In the genomic region with DNA sequence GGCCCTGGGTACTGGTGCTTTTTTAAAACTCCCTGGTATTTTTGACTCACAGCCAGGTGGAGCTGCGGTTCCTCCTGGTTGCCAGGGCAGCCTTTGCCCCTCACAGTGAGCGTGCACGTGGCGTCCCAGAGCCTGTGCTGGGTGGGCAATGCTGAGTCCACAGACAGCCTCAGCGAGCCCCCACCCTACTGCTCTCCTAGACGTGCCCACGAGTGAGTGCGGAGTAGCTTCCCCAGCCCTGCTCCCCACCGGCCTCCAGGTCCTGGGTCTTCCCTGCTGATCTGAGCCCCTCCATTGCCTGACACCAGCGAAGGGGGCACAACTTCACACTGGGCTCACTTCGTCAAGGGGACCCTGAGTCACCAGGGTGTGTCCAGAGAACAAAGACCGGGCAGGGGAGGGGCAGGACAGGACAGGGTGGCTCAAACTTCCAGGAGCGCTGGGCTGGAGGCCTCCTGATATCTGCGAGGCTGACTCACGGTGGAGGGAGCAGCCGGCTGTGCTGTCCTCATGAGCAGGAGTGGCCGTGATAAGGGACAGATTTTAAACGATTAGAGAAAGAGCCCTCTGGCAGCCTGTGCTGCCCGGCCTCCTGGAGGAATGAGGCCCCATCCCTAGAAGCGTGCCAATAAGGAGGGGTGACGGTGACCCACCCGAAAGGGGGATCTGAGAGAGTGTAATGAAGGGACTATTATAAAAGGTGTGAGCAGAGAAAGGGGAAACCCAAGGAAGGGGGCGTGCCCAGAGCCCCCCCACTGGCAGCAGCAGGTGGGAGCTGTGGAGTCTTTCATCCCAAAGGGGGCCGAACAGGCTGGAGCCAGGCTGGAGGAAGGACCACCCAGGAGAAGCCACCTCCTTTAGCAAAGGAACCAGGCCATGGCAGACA, we compare ENCODE assay signal across 11 cellular contexts.
A peak's percentile ranks its signal among the peaks of the same experiment; 100 is the strongest.
DNase-seq lines count a peak whose midpoint lies in the region; ATAC-seq, FAIRE-seq and TF ChIP-seq lines count a peak whose summit lies in the region.
"Had no signal": no experiment of that assay in that cellular context is flagged by ENCODE, and none has a peak within 500 bp of the region (broad histone marks: within the 10 kb centered on the region; RNA-seq: fewer than 3 reads in every experiment).

No MANE protein-coding gene starts in this region.

- intact Hi-C loops in Panc1 (cut with micrococcal nuclease; ENCODE audit: unreplicated experiment) = no loop called here
- intact Hi-C loops in pancreas (cut with DNase I) = no loop called here

- no peak for FAIRE-seq in pancreas (lab: Jason Lieb, UNC)

- no TSS peak for BruUV-seq in Panc1 (replicated peaks; lab: Mats Ljungman, UMichigan)

- DNase-seq in EL (peak; percentile 53), Panc1 (ENCODE audit: low read depth, low spot score) (no peak), erythroblast (lab: John Stamatoyannopoulos, UW) (peak; percentile 87 to 91), pancreas (peak in 1 of 6 donors; percentile 56), HAP-1 (ENCODE audit: low spot score in 2 of 2) (no peak), NCI-H1930 (lab: John Stamatoyannopoulos, UW) (no peak)
- DNase-seq: activated CD8-positive, alpha-beta memory T cell treated with anti-CD3 and anti-CD28 coated beads for 24 hours; NCI-H774; stimulated activated CD4-positive, alpha-beta T cell treated with anti-CD3 and anti-CD28 coated beads, Interleukin-2, amount 100 ng/mL, for 48 hours had no signal

- CTCF ChIA-PET in Panc1 (lab: Charles Lee) = interaction anchor here (0.6 kb wide), 1 partner anchor 71 kb away, joined by 3 read pairs; no protein-coding TSS in a partner anchor

- H3K27me3 ChIP-seq in Panc1 (ENCODE audit: control insufficient read depth, insufficient read depth, low read length) = no peaks in the 10 kb centered on the region
- no peaks in the 10 kb centered on the region for H3K27me3 ChIP-seq in pancreas
- peaks cover 5% of the 10 kb centered on the region; the same call in 1 of the 2 replicates for H3K27me3 ChIP-seq in HAP-1 (ENCODE audit: low read depth)

- no peaks in the 10 kb centered on the region for H3K36me3 ChIP-seq in Panc1 (ENCODE audit: control insufficient read depth, insufficient read depth, low read length)
- H3K36me3 ChIP-seq in pancreas = no peaks in the 10 kb centered on the region
- no peaks in the 10 kb centered on the region for H3K36me3 ChIP-seq in HAP-1 (replicated peaks)

- ATAC-seq in Panc1 = peak; percentile 72
- ATAC-seq in pancreas = peak; percentile 57 to 82 (median 75)
- ATAC-seq in GM19023 (IDR thresholded peaks at IDR 0.05; ENCODE audit: unreplicated experiment) = no peak
- ATAC-seq in HG02798 (IDR thresholded peaks at IDR 0.05; ENCODE audit: poor library complexity, unreplicated experiment) = no peak

- 46 to 52% methylated on average over 24 of the region's 24 CpGs for WGBS in pancreas, 2 donors

- TF ChIP-seq CTCF in Panc1 (IDR thresholded peaks at IDR 0.05) (peak; percentile 27; the same call in 1 of the 2 replicates), pancreas (IDR thresholded peaks at IDR 0.05) (no peak)

- no peak for TF ChIP-seq POLR2A in erythroblast (IDR thresholded peaks at IDR 0.05; ENCODE audit: low read length)

- no peak overlapping the region for H3K4me3 ChIP-seq in Panc1 (ENCODE audit: low read depth in 2 of 2, low read length in 2 of 2)
- H3K4me3 ChIP-seq in pancreas = no peak overlapping the region
- no peak overlapping the region for H3K4me3 ChIP-seq in HAP-1

- peaks cover 15% of the 10 kb centered on the region for H3K4me1 ChIP-seq in Panc1 (ENCODE audit: control insufficient read depth, insufficient read depth, low read length)
- H3K4me1 ChIP-seq in pancreas = no peaks in the 10 kb centered on the region
- no peaks in the 10 kb centered on the region for H3K4me1 ChIP-seq in HAP-1

- H3K9me3 ChIP-seq in Panc1 (ENCODE audit: control insufficient read depth, insufficient read depth, low read depth, low read length) (no peaks in the 10 kb centered on the region; the same call in 1 of the 2 replicates), pancreas (no peaks in the 10 kb centered on the region), HAP-1 (no peaks in the 10 kb centered on the region)

- in situ Hi-C loops in Panc1 (cut with HindIII; ENCODE audit: low pct_unique_long_range_greater_than_20kb, low sequenced_read_pairs) (no loop called here), HAP-1 (cut with MboI; ENCODE audit: low sequenced_read_pairs) (no loop called here)

- H3K27ac ChIP-seq in Panc1 (ENCODE audit: low read length) = peak overlapping the region; percentile 49
- H3K27ac ChIP-seq in pancreas = peak overlapping the region in 2 of 4 donors; percentile 69 to 71

- POLR2A ChIA-PET in Panc1 (lab: Charles Lee) = no interaction called here

Comparison
In these comparisons a context has a peak if more than half of its experiments do, and no peak if none do; other contexts are left out.
1. DNase-seq: peak in EL (single experiment) and erythroblast (2 of 2); none in Panc1 (single experiment), HAP-1 (0 of 2) and NCI-H1930 (0 of 2).
2. ATAC-seq: peak in Panc1 (single experiment) and pancreas (4 of 4); none in GM19023 (single experiment) and HG02798 (single experiment).